ENCODE assay signal across 8 cellular contexts in genomic region chr10:110993024-110993693, GRCh38.
A peak's percentile ranks its signal among the peaks of the same experiment; 100 is the strongest.
DNase-seq lines count a peak whose midpoint lies in the region; ATAC-seq, FAIRE-seq and TF ChIP-seq lines count a peak whose summit lies in the region.

No MANE protein-coding gene starts in this region.

- H3K27ac ChIP-seq in MM.1S (ENCODE audit: low read length) = no peak overlapping the region

- no peak overlapping the region for H3K4me2 ChIP-seq in MM.1S (ENCODE audit: low read depth, low read length)

- H3K79me2 ChIP-seq in MM.1S (ENCODE audit: low read length) = peaks cover 27% of the 10 kb centered on the region

- H3K9ac ChIP-seq in MM.1S (ENCODE audit: low read length) = no peak overlapping the region

- no peaks in the 10 kb centered on the region for H3K9me2 ChIP-seq in MM.1S (replicated peaks; ENCODE audit: insufficient read depth, low read length)

- TF ChIP-seq CTCF in MM.1S (IDR thresholded peaks at IDR 0.05; ENCODE audit: low read length) = no peak

- H3K4me1 ChIP-seq in MM.1S (ENCODE audit: low read length) = peaks cover 15% of the 10 kb centered on the region; the same call in 1 of the 2 replicates

- H3K9me3 Mint-ChIP-seq in stimulated activated naive CD8-positive, alpha-beta T cell treated with anti-CD3 and anti-CD28 coated beads, Interleukin-15, amount 100 ng/mL, for 72 hours = no peaks in the 10 kb centered on the region

- H3K27me3 ChIP-seq in MM.1S (replicated peaks; ENCODE audit: insufficient read depth, low read length) = no peaks in the 10 kb centered on the region

- no peaks in the 10 kb centered on the region for H3K27me3 Mint-ChIP-seq in stimulated activated naive CD8-positive, alpha-beta T cell treated with anti-CD3 and anti-CD28 coated beads, Interleukin-15, amount 100 ng/mL, for 72 hours

- peak overlapping the region; percentile 70 to 76 for H3K4me3 Mint-ChIP-seq in stimulated activated naive CD8-positive, alpha-beta T cell treated with anti-CD3 and anti-CD28 coated beads, Interleukin-15, amount 100 ng/mL, for 72 hours

- no peak overlapping the region for H3K4me3 ChIP-seq in MM.1S (ENCODE audit: low read length)

- H3F3A ChIP-seq in MM.1S (ENCODE audit: insufficient read depth, low read length) = no peaks in the 10 kb centered on the region

- H2AFZ ChIP-seq in MM.1S (ENCODE audit: low read length) = no peak overlapping the region

- H3K9me3 ChIP-seq in MM.1S (replicated peaks; ENCODE audit: insufficient read depth, low read length) = no peaks in the 10 kb centered on the region

- H3K27ac Mint-ChIP-seq in stimulated activated naive CD8-positive, alpha-beta T cell treated with anti-CD3 and anti-CD28 coated beads, Interleukin-15, amount 100 ng/mL, for 72 hours = peak overlapping the region in 1 of 2 donors; percentile 57

- no peaks in the 10 kb centered on the region; the same call in 1 of the 2 replicates for H4K20me1 ChIP-seq in MM.1S (ENCODE audit: insufficient read depth, low read length)

- peak; percentile 1 for DNase-seq in stimulated activated CD4-positive, alpha-beta T cell treated with anti-CD3 and anti-CD28 coated beads, Interleukin-1b, Interleukin-23, amount 100 ng/mL, for 48 hours
- DNase-seq in stimulated activated CD4-positive, alpha-beta T cell treated with anti-CD3 and anti-CD28 coated beads, Interleukin-2, amount 100 ng/mL, for 48 hours = no peak
- DNase-seq in MM.1S (peak; percentile 13), DMS153 (lab: John Stamatoyannopoulos, UW) (no peak)
- peak; percentile 27 to 45 for DNase-seq in stimulated activated naive CD8-positive, alpha-beta T cell treated with anti-CD3 and anti-CD28 coated beads, Interleukin-15, amount 100 ng/mL, for 72 hours

- ATAC-seq in stimulated activated naive CD8-positive, alpha-beta T cell treated with anti-CD3 and anti-CD28 coated beads, Interleukin-15, amount 100 ng/mL, for 72 hours = peak; percentile 100
- ATAC-seq in HG02623 (IDR thresholded peaks at IDR 0.05; ENCODE audit: unreplicated experiment) (no peak), HG02840 (IDR thresholded peaks at IDR 0.05; ENCODE audit: low FRiP score, unreplicated experiment) (no peak)

- peaks cover 55% of the 10 kb centered on the region for H3K4me1 Mint-ChIP-seq in stimulated activated naive CD8-positive, alpha-beta T cell treated with anti-CD3 and anti-CD28 coated beads, Interleukin-15, amount 100 ng/mL, for 72 hours

- peaks cover 10% of the 10 kb centered on the region; the same call in 1 of the 2 replicates for H3K36me3 ChIP-seq in MM.1S (replicated peaks; ENCODE audit: insufficient read depth, low read length)

- FAIRE-seq in colon (lab: Jason Lieb, UNC) = peak; percentile 14

Comparison
In these comparisons a context has a peak if more than half of its experiments do, and no peak if none do; other contexts are left out.
1. DNase-seq: peak in stimulated activated CD4-positive, alpha-beta T cell treated with anti-CD3 and anti-CD28 coated beads, Interleukin-1b, Interleukin-23, amount 100 ng/mL, for 48 hours (single experiment), MM.1S (single experiment) and stimulated activated naive CD8-positive, alpha-beta T cell treated with anti-CD3 and anti-CD28 coated beads, Interleukin-15, amount 100 ng/mL, for 72 hours (2 of 2); none in stimulated activated CD4-positive, alpha-beta T cell treated with anti-CD3 and anti-CD28 coated beads, Interleukin-2, amount 100 ng/mL, for 48 hours (0 of 2) and DMS153 (single experiment).